ENCODE assay signal across 1 cellular context in the genomic region with DNA sequence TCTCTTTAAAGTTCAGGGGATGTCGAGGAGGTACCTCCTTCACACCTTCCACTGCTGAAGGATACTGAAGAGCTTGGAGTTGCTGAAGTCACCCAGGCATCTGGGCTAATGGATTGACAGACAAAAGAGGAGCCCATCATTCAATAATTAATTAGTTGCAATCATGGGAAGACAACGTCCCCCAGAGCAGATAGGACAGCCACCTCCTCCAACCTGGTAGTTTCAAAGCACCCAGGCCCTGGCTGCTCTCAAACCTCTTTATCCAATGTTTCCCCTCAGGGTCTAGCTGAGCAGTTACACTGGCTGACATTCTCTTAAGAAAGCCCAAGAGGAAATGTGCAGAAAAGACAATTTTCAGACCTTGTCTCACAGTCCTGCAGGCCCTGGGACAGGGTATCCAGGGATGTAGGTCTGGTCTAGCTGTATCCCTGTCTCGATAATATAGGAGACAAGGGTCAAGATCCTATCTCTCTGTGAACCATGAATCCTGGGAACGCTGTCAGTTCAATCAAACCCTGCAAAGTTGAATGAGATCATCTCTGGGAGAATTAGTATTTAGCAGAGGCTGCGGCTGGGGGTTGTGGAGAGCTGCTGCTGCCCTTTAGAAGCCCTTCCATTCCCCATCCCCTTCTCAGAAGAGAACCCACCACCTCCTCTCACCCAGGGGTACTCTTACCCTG.
TF ChIP-seq lines count a peak whose summit lies in the region.

No MANE protein-coding gene starts in this region.

TF ChIP-seq in IMR-90, 13 proteins besides CTCF, POLR2A, EP300 and RAD21:
- TF ChIP-seq BHLHE40 (IDR thresholded peaks at IDR 0.05; ENCODE audit: low read depth, low read length) (no peak), RCOR1 (IDR thresholded peaks at IDR 0.05; ENCODE audit: insufficient replicate concordance, low read length) (no peak), MXI1 (IDR thresholded peaks at IDR 0.05; ENCODE audit: borderline replicate concordance, low read depth, low read length) (no peak), SMC3 (IDR thresholded peaks at IDR 0.05; ENCODE audit: low read depth, low read length) (no peak), RFX5 (IDR thresholded peaks at IDR 0.05; ENCODE audit: low read depth, low read length) (no peak)
TF ChIP-seq in IMR-90: peak in this region for 0.
